In the genomic region with DNA sequence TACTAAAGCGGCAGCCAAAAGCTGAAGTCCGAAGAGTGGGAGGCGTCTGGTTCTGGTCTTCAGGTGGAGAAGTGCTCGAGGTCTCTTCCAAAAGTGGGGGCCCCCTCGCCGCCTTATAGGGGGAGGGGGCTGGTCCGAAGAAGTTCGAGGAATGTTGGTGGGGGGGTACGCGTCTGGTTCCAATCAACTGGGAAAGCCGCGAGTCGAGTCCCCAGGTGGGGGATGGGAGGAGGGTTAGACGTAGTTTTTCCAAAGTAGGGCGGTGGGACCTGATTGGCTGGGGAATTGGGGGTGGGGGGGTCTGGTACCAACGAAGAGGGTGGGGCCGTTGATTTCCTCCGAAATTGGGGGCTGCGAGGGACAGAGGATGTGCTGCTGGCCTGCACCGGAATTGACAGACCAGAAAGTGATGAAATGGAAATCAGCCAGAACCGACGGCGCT, we compare ENCODE assay signal across 8 cellular contexts. TPM values are rescaled to one million over a fixed set of nuclear protein-coding genes. Genes with fewer than 3 reads are reported as not detected.
A peak's percentile ranks its signal among the peaks of the same experiment; 100 is the strongest.
DNase-seq lines count a peak whose midpoint lies in the region; ATAC-seq and TF ChIP-seq lines count a peak whose summit lies in the region.

No MANE protein-coding gene starts in this region.

- no peak for TF ChIP-seq POLR2A in IMR-90 (IDR thresholded peaks at IDR 0.05; ENCODE audit: low read depth, low read length)

- H4K20me1 ChIP-seq in BLaER1 (peaks cover 44% of the 10 kb centered on the region), IMR-90 (ENCODE audit: insufficient read depth, low read length) (peaks cover 21% of the 10 kb centered on the region)

- BruUV-seq in IMR-90 (replicated peaks; lab: Mats Ljungman, UMichigan) = no TSS peak

- H3K27me3 Mint-ChIP-seq in naive thymus-derived CD8-positive, alpha-beta T cell = peaks cover 0 to 7% (median 0%) of the 10 kb centered on the region in 5 donors

- peak overlapping the region; percentile 41 for H4K5ac ChIP-seq in IMR-90 (ENCODE audit: low read depth, low read length)

- H2BK120ac ChIP-seq in IMR-90 (ENCODE audit: low read depth, low read length) = no peak overlapping the region

- in situ Hi-C loops in IMR-90 (cut with MboI; ENCODE audit: low sequenced_read_pairs) = no loop called here

- peak overlapping the region; percentile 36; the same call in 1 of the 2 replicates for H3K4ac ChIP-seq in IMR-90 (ENCODE audit: low read depth, low read length)

- peak overlapping the region; percentile 47 for H2AK9ac ChIP-seq in IMR-90 (replicated peaks; ENCODE audit: low read depth, low read length, poor library complexity)

- no peak overlapping the region for H4K91ac ChIP-seq in IMR-90 (ENCODE audit: insufficient read depth, low read depth, low read length)

- H3K36me3 Mint-ChIP-seq in naive thymus-derived CD8-positive, alpha-beta T cell = no peaks in the 10 kb centered on the region

- intact Hi-C loops in IMR-90 (cut with micrococcal nuclease) = loop anchor here (1.0 kb wide), 1 partner anchor 122 kb away; no protein-coding TSS in a partner anchor
- intact Hi-C loops in colonic mucosa (cut with DNase I) = no loop called here

- no peak overlapping the region; the same call in 1 of the 2 replicates for H3K14ac ChIP-seq in IMR-90 (replicated peaks; ENCODE audit: low read depth, low read length)

- DNase-seq in IMR-90 = no peak
- peak; percentile 69 for DNase-seq in colonic mucosa
- DNase-seq in naive thymus-derived CD8-positive, alpha-beta T cell = no peak
- DNase-seq in stimulated activated CD4-positive, alpha-beta T cell treated with anti-CD3 and anti-CD28 coated beads, Interleukin-15, amount 100 ng/mL, for 24 hours = no peak
- no peak for DNase-seq in SIG-M5 (lab: John Stamatoyannopoulos, UW)

- H2AFZ ChIP-seq in IMR-90 (replicated peaks; ENCODE audit: low read length, poor library complexity) = peak overlapping the region; percentile 95

- H2BK20ac ChIP-seq in IMR-90 (ENCODE audit: low read depth, low read length) = no peak overlapping the region

- peaks cover 3 to 37% of the 10 kb centered on the region in 2 experiments; a peak in 3 of 4 replicates for H3K79me1 ChIP-seq in IMR-90 (ENCODE audit: low read depth in 1 of 2, low read length in 2 of 2)

- H2AK5ac ChIP-seq in IMR-90 (ENCODE audit: low read depth, low read length) = no peak overlapping the region

- peak overlapping the region in 6 of 10 donors; percentile 81 to 90 (median 88) for H3K27ac Mint-ChIP-seq in naive thymus-derived CD8-positive, alpha-beta T cell

- H3K27me3 ChIP-seq in BLaER1 (no peaks in the 10 kb centered on the region), IMR-90 (ENCODE audit: control insufficient read depth, insufficient read depth, low read length) (peaks cover 26% of the 10 kb centered on the region), colonic mucosa (no peaks in the 10 kb centered on the region)

- H3K56ac ChIP-seq in IMR-90 (ENCODE audit: extremely low read depth, insufficient read depth, low read length) = no peak overlapping the region

- dilution Hi-C loops in IMR-90 (cut with HindIII; ENCODE audit: low sequenced_read_pairs, unreplicated experiment) = no loop called here

- peak overlapping the region; percentile 12; the same call in 1 of the 2 replicates for H3K23ac ChIP-seq in IMR-90 (ENCODE audit: low read depth, low read length)

- TF ChIP-seq RAD21 in IMR-90 (IDR thresholded peaks at IDR 0.05; ENCODE audit: low read length) = no peak

- peaks cover 32 to 79% (median 73%) of the 10 kb centered on the region in 4 donors for H3K4me1 Mint-ChIP-seq in naive thymus-derived CD8-positive, alpha-beta T cell

- WGBS in IMR-90 (ENCODE audit: extremely low coverage in 2 of 2, insufficient read length in 1 of 2), 2 experiments = 0% methylated on average over 6 of the region's 23 CpGs; no CpG with 5 or more reads in 1 of the 2 experiments

- H3K4me1 ChIP-seq in BLaER1 (peaks cover 84% of the 10 kb centered on the region), IMR-90 (ENCODE audit: control insufficient read depth, insufficient read depth, low read length) (peaks cover 12% of the 10 kb centered on the region; the same call in 1 of the 2 replicates), colonic mucosa (peaks cover 28% of the 10 kb centered on the region)

- no peaks in the 10 kb centered on the region for H3K36me3 ChIP-seq in BLaER1
- no peaks in the 10 kb centered on the region for H3K36me3 ChIP-seq in IMR-90 (ENCODE audit: control insufficient read depth, insufficient read depth, low read length)
- no peaks in the 10 kb centered on the region for H3K36me3 ChIP-seq in colonic mucosa

- H3K4me2 ChIP-seq in BLaER1 (peak overlapping the region; percentile 92), IMR-90 (ENCODE audit: low read depth, low read length) (peak overlapping the region; percentile 80)

- ATAC-seq in IMR-90 (ENCODE audit: low read depth) (no peak), GM21381 (IDR thresholded peaks at IDR 0.05; ENCODE audit: unreplicated experiment) (no peak), GM21786 (IDR thresholded peaks at IDR 0.05; ENCODE audit: unreplicated experiment) (no peak)
- no peak for ATAC-seq in naive thymus-derived CD8-positive, alpha-beta T cell

- no peak overlapping the region for H2BK15ac ChIP-seq in IMR-90 (ENCODE audit: low read depth, low read length)

- CTCF ChIA-PET in IMR-90 (lab: Yijun Ruan, JAX) = interaction anchor here (0.6 kb wide), 1 partner anchor 124 kb away, joined by 3 read pairs; no protein-coding TSS in a partner anchor

- H3K18ac ChIP-seq in IMR-90 (ENCODE audit: low read depth, low read length) = no peak overlapping the region

- H3K9me1 ChIP-seq in IMR-90 (ENCODE audit: insufficient read depth, low read length) = peaks cover 6% of the 10 kb centered on the region; the same call in 1 of the 2 replicates

- H3K4me3 ChIP-seq in BLaER1 (peak overlapping the region; percentile 93), IMR-90 (ENCODE audit: insufficient read depth, low read depth, low read length) (peak overlapping the region; percentile 98), colonic mucosa (peak overlapping the region; percentile 98)

- no peaks in the 10 kb centered on the region for H3K9me3 Mint-ChIP-seq in naive thymus-derived CD8-positive, alpha-beta T cell

- POLR2A ChIA-PET in IMR-90 (lab: Charles Lee; ENCODE audit: unreplicated experiment) = no interaction called here
- POLR2A ChIA-PET in naive thymus-derived CD8-positive, alpha-beta T cell (lab: Charles Lee) = interaction anchor here (0.9 to 6.2 kb wide), 5 partner anchors 12 to 122 kb away, joined by 3 to 62 read pairs (median 4); no protein-coding TSS in a partner anchor

- H2BK5ac ChIP-seq in IMR-90 (ENCODE audit: low read depth, low read length, poor library complexity, severe bottlenecking) = no peak overlapping the region

- TF ChIP-seq CTCF in IMR-90 (conservative IDR thresholded peaks at IDR 0.05; ENCODE audit: low read depth, low read length) = no peak
- no peak for TF ChIP-seq CTCF in colonic mucosa (IDR thresholded peaks at IDR 0.05)

- H4K8ac ChIP-seq in IMR-90 (ENCODE audit: low read depth in 2 of 2, low read length in 2 of 2) = peak overlapping the region; percentile 33 to 64; a peak in 3 of 4 replicates

- H3K9me3 ChIP-seq in BLaER1 = no peaks in the 10 kb centered on the region
- H3K9me3 ChIP-seq in IMR-90 (ENCODE audit: control insufficient read depth, insufficient read depth, low read length) = no peaks in the 10 kb centered on the region
- no peaks in the 10 kb centered on the region for H3K9me3 ChIP-seq in colonic mucosa

- H3K9ac ChIP-seq in BLaER1 (peak overlapping the region; percentile 89), IMR-90 (ENCODE audit: low read depth, low read length) (peak overlapping the region; percentile 86), colonic mucosa (ENCODE audit: low read depth in 2 of 2, low read length in 2 of 2) (peak overlapping the region; percentile 86 to 93)

- peak overlapping the region; percentile 87 for H3K27ac ChIP-seq in BLaER1
- H3K27ac ChIP-seq in IMR-90 (ENCODE audit: insufficient read depth, low read length) = peak overlapping the region; percentile 47
- peak overlapping the region; percentile 97 for H3K27ac ChIP-seq in colonic mucosa

- peak overlapping the region; percentile 77 to 95 (median 88) for H3K4me3 Mint-ChIP-seq in naive thymus-derived CD8-positive, alpha-beta T cell

TF ChIP-seq in IMR-90, 13 proteins besides CTCF, POLR2A, EP300 and RAD21 (continues in another document):
- no peak for TF ChIP-seq MAZ (IDR thresholded peaks at IDR 0.05; ENCODE audit: borderline replicate concordance, low read depth, low read length)
- no peak for TF ChIP-seq NFE2L2 (IDR thresholded peaks at IDR 0.05; ENCODE audit: low read depth, low read length)
- no peak for TF ChIP-seq BHLHE40 (IDR thresholded peaks at IDR 0.05; ENCODE audit: low read depth, low read length)
- TF ChIP-seq SMC3 (IDR thresholded peaks at IDR 0.05; ENCODE audit: low read depth, low read length) = no peak
- no peak for TF ChIP-seq RCOR1 (IDR thresholded peaks at IDR 0.05; ENCODE audit: insufficient replicate concordance, low read length)
- TF ChIP-seq MAFK (IDR thresholded peaks at IDR 0.05; ENCODE audit: low read depth, low read length) = no peak
- TF ChIP-seq, protein P1, sequence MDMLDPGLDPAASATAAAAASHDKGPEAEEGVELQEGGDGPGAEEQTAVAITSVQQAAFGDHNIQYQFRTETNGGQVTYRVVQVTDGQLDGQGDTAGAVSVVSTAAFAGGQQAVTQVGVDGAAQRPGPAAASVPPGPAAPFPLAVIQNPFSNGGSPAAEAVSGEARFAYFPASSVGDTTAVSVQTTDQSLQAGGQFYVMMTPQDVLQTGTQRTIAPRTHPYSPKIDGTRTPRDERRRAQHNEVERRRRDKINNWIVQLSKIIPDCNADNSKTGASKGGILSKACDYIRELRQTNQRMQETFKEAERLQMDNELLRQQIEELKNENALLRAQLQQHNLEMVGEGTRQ (IDR thresholded peaks at IDR 0.05; ENCODE audit: low read depth, low read length) = no peak
- no peak for TF ChIP-seq RFX5 (IDR thresholded peaks at IDR 0.05; ENCODE audit: low read depth, low read length)

RNA-seq across cellular contexts. Expression of a gene that starts 0.6 kb away (rescaled TPM):
- 35.8 and 46.8 TPM in 2 replicates for total RNA-seq in IMR-90 (2012; rRNA removed)
- polyA plus RNA-seq in IMR-90 (2012; rRNA removed) = 274 and 275 TPM in 2 replicates
- polyA plus RNA-seq in IMR-90 (2012; cell fraction: cytosol; rRNA removed) = 429 TPM in 2 replicates
- 107 and 149 TPM in 2 replicates for polyA plus RNA-seq in IMR-90 (2012; cell fraction: nucleus; rRNA removed; ENCODE audit: low replicate concordance)
- total RNA-seq in colonic mucosa = 1,000 to 10,000 TPM; 1,192 to 1,707 TPM
- total RNA-seq in naive thymus-derived CD8-positive, alpha-beta T cell = 10 to 100 TPM; 30.9 to 38.7 TPM
- 10 to 100 TPM; 35.4 to 56.7 (median 53.8) TPM for polyA plus RNA-seq in naive thymus-derived CD8-positive, alpha-beta T cell

RNA-seq across cellular contexts. Expression of a gene that starts 59.7 kb away (rescaled TPM):
- total RNA-seq in IMR-90 (2012; rRNA removed) (not detected in 2 replicates), colonic mucosa (1 to 10 TPM in 1 of 2 donors, under 1 TPM in 1; 0.35 to 1.0 TPM)
- 0.03 TPM in 1 of 2 replicates, not detected in the other for polyA plus RNA-seq in IMR-90 (2012; rRNA removed)
- polyA plus RNA-seq in IMR-90 (2012; cell fraction: cytosol; rRNA removed) = not detected in 2 replicates
- 0.02 and 0.05 TPM in 2 replicates for polyA plus RNA-seq in IMR-90 (2012; cell fraction: nucleus; rRNA removed; ENCODE audit: low replicate concordance)
- 10 to 100 TPM in 1 of 2 experiments, 1 to 10 TPM in 1; 8.9 to 10.4 TPM for total RNA-seq in naive thymus-derived CD8-positive, alpha-beta T cell
- 1 to 10 TPM; 1.1 to 3.2 (median 3.1) TPM for polyA plus RNA-seq in naive thymus-derived CD8-positive, alpha-beta T cell

Comparison
In these comparisons a context has a peak if more than half of its experiments do, and no peak if none do; other contexts are left out.
1. H3K27ac ChIP-seq: peak in every context shown above with its lines; median percentile 97 in colonic mucosa; 87 in BLaER1; 47 in IMR-90.
2. RNA of a gene that starts 0.6 kb away (total RNA-seq): 1,192 to 1,707 TPM in colonic mucosa; 35.8 to 46.8 TPM in IMR-90 and 30.9 to 38.7 TPM in naive thymus-derived CD8-positive, alpha-beta T cell; every median in the first group is over 10 times any median in the second.
3. Peak in every context shown above with its lines, with median percentiles within 50 percentile points of each other: H3K4me3 ChIP-seq and H3K9ac ChIP-seq.